In the genomic region with DNA sequence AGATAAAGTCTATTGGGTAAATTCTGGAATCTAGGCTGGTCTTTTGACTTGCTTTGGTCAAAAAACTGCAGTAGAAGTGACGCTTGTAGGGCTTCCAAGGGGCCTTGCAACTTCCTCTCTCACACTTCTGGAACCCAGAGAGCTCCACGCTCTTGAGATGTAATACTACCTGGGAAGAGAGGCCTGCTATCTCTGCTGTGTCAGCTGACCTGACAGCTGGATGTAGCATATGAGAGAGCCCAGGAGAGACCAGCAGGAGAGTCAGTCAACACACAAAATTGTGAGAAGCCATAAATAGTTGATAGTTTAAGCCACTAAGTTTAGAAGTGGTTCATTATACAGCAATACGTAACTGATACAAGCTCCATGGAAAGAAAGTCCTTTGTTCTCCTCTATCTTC, we compare ENCODE assay signal across 28 cellular contexts. TPM values are rescaled to one million over a fixed set of nuclear protein-coding genes. Genes with fewer than 3 reads are reported as not detected.
"Had no signal": no experiment of that assay in that cellular context is flagged by ENCODE, and none has a peak within 500 bp of the region (broad histone marks: within the 10 kb centered on the region; RNA-seq: fewer than 3 reads in every experiment).

No MANE protein-coding gene starts in this region.

- H3K4me1 Mint-ChIP-seq: immature natural killer cell; neural crest cell; stimulated activated memory B cell treated with anti-CD40 and anti-IgM and Interleukin-4, amounts not matched to agents 10 μg/mL and 1 μg/mL and 100 μg/mL, for 72 hours; stimulated activated naive CD8-positive, alpha-beta T cell treated with anti-CD3 and anti-CD28 coated beads, Interleukin-15, amount 100 ng/mL, for 72 hours had no signal

- H3K9me3 ChIP-seq: left ventricle myocardium inferior, mucosa of descending colon, pancreas, prostate gland, right atrium auricular region, right lobe of liver, tibial nerve, uterus had no signal

- H3K4me3 Mint-ChIP-seq: immature natural killer cell; naive thymus-derived CD4-positive, alpha-beta T cell; natural killer cell treated with Interleukin-12 subunit alpha and Interleukin-12 subunit beta and Interleukin-15 and Interleukin-18, amount 100 ng/mL, for 72 hours; neural crest cell; stimulated activated memory B cell treated with anti-CD40 and anti-IgM and Interleukin-4, amounts not matched to agents 10 μg/mL and 1 μg/mL and 100 μg/mL, for 72 hours; stimulated activated naive CD8-positive, alpha-beta T cell treated with anti-CD3 and anti-CD28 coated beads, Interleukin-15, amount 100 ng/mL, for 72 hours; type B pancreatic cell had no signal

- H3K36me3 Mint-ChIP-seq: immature natural killer cell; naive thymus-derived CD4-positive, alpha-beta T cell; natural killer cell treated with Interleukin-12 subunit alpha and Interleukin-12 subunit beta and Interleukin-15 and Interleukin-18, amount 100 ng/mL, for 72 hours; stimulated activated memory B cell treated with anti-CD40 and anti-IgM and Interleukin-4, amounts not matched to agents 10 μg/mL and 1 μg/mL and 100 μg/mL, for 72 hours; type B pancreatic cell had no signal

- H3K9me3 Mint-ChIP-seq: natural killer cell treated with Interleukin-12 subunit alpha and Interleukin-12 subunit beta and Interleukin-15 and Interleukin-18, amount 100 ng/mL, for 72 hours; neural crest cell; stimulated activated memory B cell treated with anti-CD40 and anti-IgM and Interleukin-4, amounts not matched to agents 10 μg/mL and 1 μg/mL and 100 μg/mL, for 72 hours; stimulated activated naive CD8-positive, alpha-beta T cell treated with anti-CD3 and anti-CD28 coated beads, Interleukin-15, amount 100 ng/mL, for 72 hours; type B pancreatic cell had no signal

- H3K4me3 ChIP-seq: left ventricle myocardium inferior, lung, mucosa of descending colon, pancreas, prostate gland, right atrium auricular region, right lobe of liver, smooth muscle cell, tibial nerve, uterus had no signal

- H3K36me3 ChIP-seq: left ventricle myocardium inferior, pancreas, prostate gland, right atrium auricular region, right lobe of liver, tibial nerve, uterus had no signal

- H3K27ac ChIP-seq: left ventricle myocardium inferior, pancreas, prostate gland, right atrium auricular region, right lobe of liver, tibial nerve, uterus had no signal

- H3K4me1 ChIP-seq: pancreas, prostate gland, right atrium auricular region, right lobe of liver, tibial nerve, uterus had no signal

- DNase-seq: hippocampal formation; immature natural killer cell; kidney; left ventricle myocardium inferior; midbrain; mucosa of descending colon; naive thymus-derived CD4-positive, alpha-beta T cell; nucleus accumbens; pancreas; posterior cingulate gyrus; right lobe of liver; stimulated activated CD4-positive, alpha-beta T cell treated with anti-CD3 and anti-CD28 coated beads, Interleukin-1b, Interleukin-23, amount 100 ng/mL, for 48 hours; stimulated activated CD4-positive, alpha-beta T cell treated with anti-CD3 and anti-CD28 coated beads, Interleukin-2, amount 100 ng/mL, for 48 hours; stimulated activated CD4-positive, alpha-beta T cell treated with anti-CD3 and anti-CD28 coated beads, Interleukin-4, amount 100 ng/mL, for 4 hours; stimulated activated CD8-positive, alpha-beta memory T cell treated with anti-CD3 and anti-CD28 coated beads, Interleukin-4, amount 100 ng/mL, for 48 hours; stimulated activated naive CD4-positive, alpha-beta T cell treated with Interleukin-2 at 50 U/mL for 16 hours; stimulated activated naive CD8-positive, alpha-beta T cell treated with anti-CD3 and anti-CD28 coated beads, Interleukin-15, amount 100 ng/mL, for 72 hours; substantia nigra; uterus had no signal

- ATAC-seq: mucosa of descending colon; naive thymus-derived CD4-positive, alpha-beta T cell; natural killer cell treated with Interleukin-12 subunit alpha and Interleukin-12 subunit beta and Interleukin-15 and Interleukin-18, amount 100 ng/mL, for 72 hours; pancreas; right lobe of liver; stimulated activated memory B cell treated with anti-CD40 and anti-IgM and Interleukin-4, amounts not matched to agents 10 μg/mL and 1 μg/mL and 100 μg/mL, for 72 hours; stimulated activated naive CD8-positive, alpha-beta T cell treated with anti-CD3 and anti-CD28 coated beads, Interleukin-15, amount 100 ng/mL, for 72 hours had no signal

- H3K27me3 ChIP-seq: pancreas, right atrium auricular region, right lobe of liver, tibial nerve, uterus had no signal

- H3K4me2 ChIP-seq: smooth muscle cell had no signal

- H3K27ac Mint-ChIP-seq: immature natural killer cell; naive thymus-derived CD4-positive, alpha-beta T cell; natural killer cell treated with Interleukin-12 subunit alpha and Interleukin-12 subunit beta and Interleukin-15 and Interleukin-18, amount 100 ng/mL, for 72 hours; stimulated activated memory B cell treated with anti-CD40 and anti-IgM and Interleukin-4, amounts not matched to agents 10 μg/mL and 1 μg/mL and 100 μg/mL, for 72 hours; stimulated activated naive CD8-positive, alpha-beta T cell treated with anti-CD3 and anti-CD28 coated beads, Interleukin-15, amount 100 ng/mL, for 72 hours; type B pancreatic cell had no signal

RNA-seq across cellular contexts. Expression of gene RSPO3, which starts 7.8 kb away (rescaled TPM):
- total RNA-seq: naive thymus-derived CD4-positive, alpha-beta T cell; natural killer cell treated with Interleukin-12 subunit alpha and Interleukin-12 subunit beta and Interleukin-15 and Interleukin-18, amount 100 ng/mL, for 72 hours; neural crest cell had no signal
